In the genomic region with DNA sequence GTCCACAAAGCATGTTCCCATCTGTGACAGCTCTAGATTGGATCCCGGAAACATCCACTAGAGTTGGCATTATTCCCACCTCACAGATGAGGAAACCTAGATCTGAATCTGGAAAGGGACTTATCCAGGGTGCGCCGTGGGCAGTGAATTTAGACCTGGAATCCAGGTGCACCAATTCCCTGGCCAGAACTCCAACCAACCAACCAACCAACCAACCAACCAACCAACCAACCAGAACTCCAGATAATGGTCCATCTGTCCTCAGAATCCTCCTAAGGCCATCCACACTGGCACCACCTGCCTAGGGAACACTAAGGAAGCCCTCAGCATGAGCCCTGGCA, we compare ENCODE assay signal across 17 cellular contexts. TPM values are rescaled to one million over a fixed set of nuclear protein-coding genes. Genes with fewer than 3 reads are reported as not detected.
DNase-seq lines count a peak whose midpoint lies in the region; ATAC-seq and TF ChIP-seq lines count a peak whose summit lies in the region.
"Had no signal": no experiment of that assay in that cellular context is flagged by ENCODE, and none has a peak within 500 bp of the region (broad histone marks: within the 10 kb centered on the region; RNA-seq: fewer than 3 reads in every experiment).

No MANE protein-coding gene starts in this region.

- H3K27ac Mint-ChIP-seq in CD14-positive monocyte = peak overlapping the region in 1 of 7 donors; percentile 15
- H3K27ac Mint-ChIP-seq in CD8-positive, alpha-beta memory T cell = peak overlapping the region; percentile 16 to 92 (median 82)
- peak overlapping the region; percentile 67 for H3K27ac Mint-ChIP-seq in endodermal cell
- peak overlapping the region; percentile 13 for H3K27ac Mint-ChIP-seq in neural progenitor cell
- no peak overlapping the region for H3K27ac Mint-ChIP-seq in GM23338

- H3K4me1 Mint-ChIP-seq in CD14-positive monocyte (peaks cover 5% of the 10 kb centered on the region), endodermal cell (peaks cover 45% of the 10 kb centered on the region), neural progenitor cell (peaks cover 45% of the 10 kb centered on the region), GM23338 (peaks cover 10% of the 10 kb centered on the region)
- H3K4me1 Mint-ChIP-seq in CD8-positive, alpha-beta memory T cell = peaks cover 33 to 67% (median 58%) of the 10 kb centered on the region in 3 donors

- H3K9ac ChIP-seq in endodermal cell (ENCODE audit: extremely low read depth, low read length, poor library complexity, severe bottlenecking) = no peak overlapping the region
- H3K9ac ChIP-seq in neural progenitor cell = no peak overlapping the region

- H2AFZ ChIP-seq in neural progenitor cell (replicated peaks) (no peak overlapping the region), GM23338 (no peak overlapping the region)

- ATAC-seq in GM23338 (no peak), left lobe of liver (no peak)

- POLR2A ChIA-PET in CD8-positive, alpha-beta memory T cell (lab: Charles Lee) = no interaction called here

- no peaks in the 10 kb centered on the region for H3K9me2 ChIP-seq in GM23338 (ENCODE audit: insufficient read depth)

- CTCF ChIA-PET in CD8-positive, alpha-beta memory T cell (lab: Charles Lee) = interaction anchor here (1.6 kb wide), 1 partner anchor 9 kb away, joined by 5 read pairs; no protein-coding TSS in a partner anchor

- intact Hi-C loops in CD14-positive monocyte (cut with micrococcal nuclease) = no loop called here

- TF ChIP-seq CTCF in CD14-positive monocyte (IDR thresholded peaks at IDR 0.05) (no peak), endodermal cell (conservative IDR thresholded peaks at IDR 0.05) (no peak), neural progenitor cell (IDR thresholded peaks at IDR 0.05) (no peak), GM23338 (conservative IDR thresholded peaks at IDR 0.05; ENCODE audit: low read depth in 2 of 2) (no peak)

- WGBS in endodermal cell (ENCODE audit: insufficient coverage in 1 of 2, insufficient read length in 1 of 2), 2 experiments = 94 to 100% methylated on average over 1 to 3 of the region's 3 CpGs

- no peaks in the 10 kb centered on the region for H3F3A ChIP-seq in neural progenitor cell (ENCODE audit: low read depth)
- no peaks in the 10 kb centered on the region for H3F3A ChIP-seq in GM23338 (replicated peaks; ENCODE audit: low read depth)

- no peaks in the 10 kb centered on the region for H3K79me2 ChIP-seq in neural progenitor cell (ENCODE audit: low read depth)
- no peaks in the 10 kb centered on the region for H3K79me2 ChIP-seq in GM23338 (replicated peaks; ENCODE audit: insufficient read depth)

- H3K4me3 Mint-ChIP-seq in CD14-positive monocyte (no peak overlapping the region), endodermal cell (no peak overlapping the region), neural progenitor cell (no peak overlapping the region), GM23338 (no peak overlapping the region)
- H3K4me3 Mint-ChIP-seq in CD8-positive, alpha-beta memory T cell = peak overlapping the region; percentile 0 to 84 (median 62)

- H3K4me1 ChIP-seq in CD8-positive, alpha-beta memory T cell (ENCODE audit: insufficient read depth, low read length) = peaks cover 43% of the 10 kb centered on the region
- H3K4me1 ChIP-seq in endodermal cell (ENCODE audit: control insufficient read depth, insufficient read depth, low read length) (peaks cover 18% of the 10 kb centered on the region), neural progenitor cell (peaks cover 10% of the 10 kb centered on the region), GM23338 (ENCODE audit: insufficient read depth) (no peaks in the 10 kb centered on the region)

- H3K4me3 ChIP-seq in CD8-positive, alpha-beta memory T cell (ENCODE audit: low read length) = no peak overlapping the region
- H3K4me3 ChIP-seq in endodermal cell (ENCODE audit: low read length) (no peak overlapping the region), neural progenitor cell (no peak overlapping the region), GM23338 (no peak overlapping the region)
- H3K4me3 ChIP-seq: Peyer's patch had no signal

- peak; percentile 18 for DNase-seq in CD14-positive monocyte (ENCODE audit: low spot score)
- no peak for DNase-seq in CD8-positive, alpha-beta memory T cell
- no peak for DNase-seq in endodermal cell
- DNase-seq in neural progenitor cell (ENCODE audit: low spot score) = no peak
- DNase-seq in GM23338 (ENCODE audit: low spot score) = no peak
- DNase-seq in stimulated activated CD8-positive, alpha-beta memory T cell treated with anti-CD3 and anti-CD28 coated beads, Interleukin-4, amount 100 ng/mL, for 48 hours = no peak
- DNase-seq in left lobe of liver (ENCODE audit: low spot score) = no peak
- DNase-seq: ACHN, AML-193, Kasumi-1, MM.1S, NCI-H1092 treated with DMSO at 0.1 percent for 48 hours, NCI-H2107, NCI-H2227 treated with DMSO at 0.1 percent for 48 hours, NCI-H524, Right ventricle myocardium superior had no signal

- no peaks in the 10 kb centered on the region for H3K36me3 ChIP-seq in CD8-positive, alpha-beta memory T cell (ENCODE audit: insufficient read depth, low read length)
- H3K36me3 ChIP-seq in endodermal cell (ENCODE audit: control insufficient read depth, insufficient read depth, low read length) = no peaks in the 10 kb centered on the region
- no peaks in the 10 kb centered on the region for H3K36me3 ChIP-seq in neural progenitor cell
- no peaks in the 10 kb centered on the region for H3K36me3 ChIP-seq in GM23338 (ENCODE audit: insufficient read depth)
- H3K36me3 ChIP-seq: Peyer's patch had no signal

- no peaks in the 10 kb centered on the region for H3K27me3 ChIP-seq in CD8-positive, alpha-beta memory T cell (ENCODE audit: insufficient read depth, low read length, poor library complexity, severe bottlenecking)
- no peaks in the 10 kb centered on the region for H3K27me3 ChIP-seq in endodermal cell (ENCODE audit: control insufficient read depth, insufficient read depth, low read length, poor library complexity, severe bottlenecking)
- H3K27me3 ChIP-seq in neural progenitor cell = no peaks in the 10 kb centered on the region
- no peaks in the 10 kb centered on the region for H3K27me3 ChIP-seq in GM23338 (ENCODE audit: insufficient read depth)
- H3K27me3 ChIP-seq: Peyer's patch had no signal

- H3K9me3 ChIP-seq in CD8-positive, alpha-beta memory T cell (ENCODE audit: low read length) = no peaks in the 10 kb centered on the region
- H3K9me3 ChIP-seq in endodermal cell (ENCODE audit: control insufficient read depth, low read length) (no peaks in the 10 kb centered on the region), neural progenitor cell (ENCODE audit: low read depth) (no peaks in the 10 kb centered on the region)
- H3K9me3 ChIP-seq: Peyer's patch had no signal

- H3K36me3 Mint-ChIP-seq in CD14-positive monocyte (no peaks in the 10 kb centered on the region), endodermal cell (ENCODE audit: low read depth) (no peaks in the 10 kb centered on the region), neural progenitor cell (no peaks in the 10 kb centered on the region), GM23338 (ENCODE audit: low read depth) (no peaks in the 10 kb centered on the region)
- no peaks in the 10 kb centered on the region for H3K36me3 Mint-ChIP-seq in CD8-positive, alpha-beta memory T cell

- no peaks in the 10 kb centered on the region for H4K20me1 ChIP-seq in neural progenitor cell (ENCODE audit: low read depth)
- no peaks in the 10 kb centered on the region for H4K20me1 ChIP-seq in GM23338 (replicated peaks; ENCODE audit: insufficient read depth)

- H3K4me2 ChIP-seq in neural progenitor cell (no peak overlapping the region), GM23338 (no peak overlapping the region)

- H3K9me3 Mint-ChIP-seq in CD14-positive monocyte (no peaks in the 10 kb centered on the region), endodermal cell (no peaks in the 10 kb centered on the region), neural progenitor cell (no peaks in the 10 kb centered on the region), GM23338 (no peaks in the 10 kb centered on the region)
- no peaks in the 10 kb centered on the region for H3K9me3 Mint-ChIP-seq in CD8-positive, alpha-beta memory T cell

- H3K27me3 Mint-ChIP-seq in CD14-positive monocyte (ENCODE audit: low read depth in 3 of 3) (peaks cover 8 to 16% (median 13%) of the 10 kb centered on the region in 3 donors), endodermal cell (ENCODE audit: insufficient read depth) (peaks cover 4% of the 10 kb centered on the region), neural progenitor cell (ENCODE audit: insufficient read depth, low read depth) (peaks cover 8% of the 10 kb centered on the region), GM23338 (ENCODE audit: insufficient read depth, low read depth, poor library complexity) (peaks cover 8% of the 10 kb centered on the region)
- no peaks in the 10 kb centered on the region for H3K27me3 Mint-ChIP-seq in CD8-positive, alpha-beta memory T cell

- H3K27ac ChIP-seq in CD8-positive, alpha-beta memory T cell (ENCODE audit: low read depth, low read length) = no peak overlapping the region
- H3K27ac ChIP-seq in endodermal cell (ENCODE audit: low read depth, low read length) (no peak overlapping the region), neural progenitor cell (no peak overlapping the region), GM23338 (ENCODE audit: low read depth) (no peak overlapping the region)
- H3K27ac ChIP-seq: Peyer's patch had no signal

TF ChIP-seq in GM23338, 12 proteins besides CTCF, POLR2A, EP300 and RAD21 (continues in another document):
- TF ChIP-seq POLR2AphosphoS5 (IDR thresholded peaks at IDR 0.05; ENCODE audit: low read depth) = no peak
- no peak for TF ChIP-seq STAT1 (IDR thresholded peaks at IDR 0.05; ENCODE audit: unreplicated experiment)
- TF ChIP-seq EZH2 (IDR thresholded peaks at IDR 0.05; ENCODE audit: low read depth, unreplicated experiment) = no peak
- no peak for TF ChIP-seq ZNF331 (CRISPR knock-in tag; IDR thresholded peaks at IDR 0.05; ENCODE audit: low read depth)

RNA-seq across cellular contexts. Expression of a gene that starts 42.0 kb away (rescaled TPM):
- polyA plus RNA-seq in CD14-positive monocyte (1 to 10 TPM; 3.3 to 8.9 TPM), GM23338 (2016; fragmentation: Nextera tagmentation; extraction: Ambion mirVana) (9.2 and 9.4 TPM in 2 replicates)
- 10 to 100 TPM; 34.7 to 36.3 TPM for total RNA-seq in CD8-positive, alpha-beta memory T cell
- polyA plus RNA-seq in CD8-positive, alpha-beta memory T cell = 8.0 TPM
- total RNA-seq in endodermal cell (10 to 100 TPM; 65.3 to 67.5 TPM), neural progenitor cell (ENCODE audit: low replicate concordance) (5.8 and 12.3 TPM in 2 replicates), left lobe of liver (15.0 TPM)
- 77.5 TPM for polyA plus RNA-seq in endodermal cell (2013, experiment 1 of 2)
- 68.6 TPM for polyA plus RNA-seq in endodermal cell (2013, experiment 2 of 2)
- total RNA-seq in GM23338 (2014; rRNA removed; shearing (Covaris generic)) = 25.9 and 30.9 TPM in 2 replicates

Comparison
In these comparisons a context has a peak if more than half of its experiments do, and no peak if none do; other contexts are left out.
1. H3K4me3 Mint-ChIP-seq: peak in CD8-positive, alpha-beta memory T cell (7 of 7); none in CD14-positive monocyte (0 of 2), endodermal cell (single experiment), neural progenitor cell (single experiment) and GM23338 (single experiment).